8 cellular contexts compared by ENCODE assay signal in the genomic region with DNA sequence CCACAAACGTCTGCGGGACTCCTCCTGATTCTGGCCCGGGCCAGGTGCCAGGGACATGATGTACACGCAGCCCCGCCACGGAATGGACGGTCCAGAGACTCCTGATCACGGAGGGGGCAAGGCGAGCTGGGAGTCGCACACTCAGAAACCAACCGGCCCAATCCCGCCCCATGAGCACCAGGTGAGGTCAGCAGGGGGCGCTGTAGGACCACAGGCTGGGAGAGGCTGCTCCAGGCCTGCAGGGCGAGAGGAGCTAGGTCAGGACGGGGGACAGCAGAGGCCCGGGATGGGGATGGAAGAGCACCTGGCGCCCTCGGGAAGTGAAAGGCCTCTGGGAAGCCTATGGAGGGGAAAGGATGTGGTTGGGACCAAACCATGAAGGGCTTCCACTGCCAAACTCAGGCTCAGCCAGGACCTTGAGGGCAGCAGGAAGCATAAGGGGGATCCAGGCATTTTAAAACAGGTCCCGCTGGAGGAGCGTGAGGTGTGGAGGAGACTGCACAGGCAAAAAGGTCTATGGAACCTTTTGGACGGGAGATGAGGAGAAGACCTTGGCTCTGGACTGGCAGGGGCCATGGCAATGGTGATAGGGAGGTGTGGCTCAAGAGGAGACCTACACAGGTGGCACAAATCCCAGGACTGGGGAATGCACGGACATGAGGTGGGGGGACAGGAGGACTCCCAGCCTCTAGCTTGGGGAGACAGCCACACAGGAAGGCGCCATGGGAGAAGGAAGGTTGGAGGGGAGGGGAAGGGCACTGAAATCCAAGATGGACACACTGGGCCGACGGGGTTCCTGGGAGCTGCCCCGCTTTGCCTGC.
DNase-seq lines count a peak whose midpoint lies in the region; ATAC-seq and TF ChIP-seq lines count a peak whose summit lies in the region.

No MANE protein-coding gene starts in this region.

- no peak overlapping the region for H3K27ac Mint-ChIP-seq in activated CD8-positive, alpha-beta T cell treated with anti-CD3 and anti-CD28 coated beads for 36 hours
- peak overlapping the region in 1 of 2 donors; percentile 58 for H3K27ac Mint-ChIP-seq in effector memory CD8-positive, alpha-beta T cell

- TF ChIP-seq CTCF in activated CD8-positive, alpha-beta T cell treated with anti-CD3 and anti-CD28 coated beads for 36 hours (IDR thresholded peaks at IDR 0.05) = peak; percentile 69

- no peaks in the 10 kb centered on the region for H3K9me3 Mint-ChIP-seq in activated CD8-positive, alpha-beta T cell treated with anti-CD3 and anti-CD28 coated beads for 36 hours
- no peaks in the 10 kb centered on the region for H3K9me3 Mint-ChIP-seq in effector memory CD8-positive, alpha-beta T cell

- H3K27me3 Mint-ChIP-seq in activated CD8-positive, alpha-beta T cell treated with anti-CD3 and anti-CD28 coated beads for 36 hours = no peaks in the 10 kb centered on the region
- no peaks in the 10 kb centered on the region for H3K27me3 Mint-ChIP-seq in effector memory CD8-positive, alpha-beta T cell

- POLR2A ChIA-PET in activated CD8-positive, alpha-beta T cell treated with anti-CD3 and anti-CD28 coated beads for 36 hours (lab: Charles Lee) = interaction anchor here (0.7 kb wide), 1 partner anchor 309 kb away, joined by 3 read pairs; no protein-coding TSS in a partner anchor

- DNase-seq in AG08395 (ENCODE audit: low spot score) = peak; percentile 77
- peak; percentile 23 for DNase-seq in NCI-H526 treated with DMSO at 0.1 percent for 48 hours (lab: John Stamatoyannopoulos, UW)
- peak; percentile 81 for DNase-seq in activated CD8-positive, alpha-beta T cell treated with anti-CD3 and anti-CD28 coated beads for 36 hours
- peak; percentile 63 to 69 (median 64) for DNase-seq in effector memory CD8-positive, alpha-beta T cell
- DNase-seq in midbrain (lab: John Stamatoyannopoulos, UW) = peak; percentile 68
- DNase-seq in stimulated activated CD8-positive, alpha-beta memory T cell treated with anti-CD3 and anti-CD28 coated beads, Interleukin-4, amount 100 ng/mL, for 4 hours (ENCODE audit: low read depth in 2 of 2, low spot score in 1 of 2) = peak; percentile 20 to 54

- ATAC-seq in GM18867 (IDR thresholded peaks at IDR 0.05; ENCODE audit: unreplicated experiment) (peak; percentile 85), HG03196 (IDR thresholded peaks at IDR 0.05; ENCODE audit: unreplicated experiment) (peak; percentile 80)
- peak; percentile 79 for ATAC-seq in activated CD8-positive, alpha-beta T cell treated with anti-CD3 and anti-CD28 coated beads for 36 hours
- peak; percentile 71 for ATAC-seq in effector memory CD8-positive, alpha-beta T cell (replicated peaks)

- no peaks in the 10 kb centered on the region for H3K36me3 Mint-ChIP-seq in activated CD8-positive, alpha-beta T cell treated with anti-CD3 and anti-CD28 coated beads for 36 hours (ENCODE audit: low read depth)
- H3K36me3 Mint-ChIP-seq in effector memory CD8-positive, alpha-beta T cell (ENCODE audit: insufficient read depth) = peaks cover 5% of the 10 kb centered on the region

- CTCF ChIA-PET in activated CD8-positive, alpha-beta T cell treated with anti-CD3 and anti-CD28 coated beads for 36 hours (lab: Charles Lee) = interaction anchor here (0.6 to 3.9 kb wide), 19 partner anchors 9 to 586 kb away, joined by 3 to 80 read pairs (median 4); a partner anchor contains a TSS

- intact Hi-C loops in activated CD8-positive, alpha-beta T cell treated with anti-CD3 and anti-CD28 coated beads for 36 hours (cut with micrococcal nuclease) = loop anchor here (5.0 to 10.0 kb wide), 2 partner anchors 132 to 310 kb away; no protein-coding TSS in a partner anchor

- no peaks in the 10 kb centered on the region for H3K4me1 Mint-ChIP-seq in activated CD8-positive, alpha-beta T cell treated with anti-CD3 and anti-CD28 coated beads for 36 hours (ENCODE audit: low read depth)
- peaks cover 3 to 4% of the 10 kb centered on the region in 2 donors for H3K4me1 Mint-ChIP-seq in effector memory CD8-positive, alpha-beta T cell (ENCODE audit: low read depth in 2 of 2)

- no peak overlapping the region for H3K4me3 Mint-ChIP-seq in activated CD8-positive, alpha-beta T cell treated with anti-CD3 and anti-CD28 coated beads for 36 hours
- no peak overlapping the region for H3K4me3 Mint-ChIP-seq in effector memory CD8-positive, alpha-beta T cell

Comparison
In these comparisons a context has a peak if more than half of its experiments do, and no peak if none do; other contexts are left out.
1. Peak in every context shown above with its lines: DNase-seq and ATAC-seq.
2. DNase-seq: peak in every context shown above with its lines; median percentile 81 in activated CD8-positive, alpha-beta T cell treated with anti-CD3 and anti-CD28 coated beads for 36 hours; 77 in AG08395; 68 in midbrain; 64 in effector memory CD8-positive, alpha-beta T cell; 37 in stimulated activated CD8-positive, alpha-beta memory T cell treated with anti-CD3 and anti-CD28 coated beads, Interleukin-4, amount 100 ng/mL, for 4 hours; 23 in NCI-H526 treated with DMSO at 0.1 percent for 48 hours.